11 cellular contexts compared by ENCODE assay signal in genomic region chr17:32348483-32348800, GRCh38. TPM values are rescaled to one million over a fixed set of nuclear protein-coding genes. Genes with fewer than 3 reads are reported as not detected.
A peak's percentile ranks its signal among the peaks of the same experiment; 100 is the strongest.
DNase-seq lines count a peak whose midpoint lies in the region; ATAC-seq, FAIRE-seq and TF ChIP-seq lines count a peak whose summit lies in the region.
"Had no signal": no experiment of that assay in that cellular context is flagged by ENCODE, and none has a peak within 500 bp of the region (broad histone marks: within the 10 kb centered on the region; RNA-seq: fewer than 3 reads in every experiment).

No MANE protein-coding gene starts in this region.

- H3K27me3 ChIP-seq in Caco-2 (replicated peaks; ENCODE audit: control insufficient read depth, insufficient read depth, low read length) (no peaks in the 10 kb centered on the region), NT2/D1 (ENCODE audit: insufficient read depth, insufficient read length) (no peaks in the 10 kb centered on the region), GM12878 (replicated peaks in 1 of 2; ENCODE audit: control insufficient read depth in 2 of 2, insufficient read depth in 2 of 2, low read length in 1 of 2) (no peaks in the 10 kb centered on the region), gastroesophageal sphincter (no peaks in the 10 kb centered on the region)
- H3K27me3 ChIP-seq: adrenal gland had no signal

- H3K9me3 Mint-ChIP-seq in Caco-2 (ENCODE audit: unreplicated experiment): no peaks in the 10 kb centered on the region
- H3K9me3 Mint-ChIP-seq in naive thymus-derived CD8-positive, alpha-beta T cell: no peaks in the 10 kb centered on the region

- BruUV-seq in Caco-2 (replicated peaks; lab: Mats Ljungman, UMichigan): no TSS peak
- no TSS peak for BruUV-seq in GM12878 (replicated peaks; lab: Mats Ljungman, UMichigan)

- peaks cover 39% of the 10 kb centered on the region for H3K36me3 Mint-ChIP-seq in Caco-2 (ENCODE audit: insufficient read depth, unreplicated experiment)
- H3K36me3 Mint-ChIP-seq in naive thymus-derived CD8-positive, alpha-beta T cell: peaks cover 5 to 23% (median 8%) of the 10 kb centered on the region in 3 donors

- peak overlapping the region; percentile 9 for H3K9ac ChIP-seq in NT2/D1 (ENCODE audit: insufficient read length, low read depth)
- no peak overlapping the region for H3K9ac ChIP-seq in GM12878 (ENCODE audit: control insufficient read depth, insufficient read depth, low read length)

- DNase-seq in Caco-2: no peak
- DNase-seq in NT2/D1 (ENCODE audit: low read depth, low spot score): no peak
- DNase-seq in GM12878 (ENCODE audit: low read depth, low spot score): no peak
- no peak for DNase-seq in naive thymus-derived CD8-positive, alpha-beta T cell
- DNase-seq in SW480 (ENCODE audit: low spot score): no peak
- DNase-seq: activated CD8-positive, alpha-beta memory T cell treated with anti-CD3 and anti-CD28 coated beads for 24 hours; adrenal gland; NCI-H2107 had no signal

- no peak for TF ChIP-seq POLR2A in GM12878 (IDR thresholded peaks at IDR 0.05; ENCODE audit: low read depth, low read length)
- no peak for TF ChIP-seq POLR2A in gastroesophageal sphincter (IDR thresholded peaks at IDR 0.05)

- ATAC-seq in GM12878: no peak
- ATAC-seq in naive thymus-derived CD8-positive, alpha-beta T cell: no peak
- ATAC-seq in gastroesophageal sphincter: no peak
- no peak for ATAC-seq in GM21723 (IDR thresholded peaks at IDR 0.05; ENCODE audit: unreplicated experiment)

- H3K27ac ChIP-seq in GM12878 (ENCODE audit: control insufficient read depth, insufficient read depth) (no peak overlapping the region), gastroesophageal sphincter (no peak overlapping the region)
- H3K27ac ChIP-seq: adrenal gland, coronary artery had no signal

- CTCF ChIA-PET in Caco-2 (lab: Charles Lee): interaction anchor here (0.6 to 1.1 kb wide), 2 partner anchors 7 to 95 kb away, joined by 3 to 4 read pairs; no protein-coding TSS in a partner anchor
- CTCF ChIA-PET in GM12878 (lab: Yijun Ruan, JAX): no interaction called here

- H3K4me1 Mint-ChIP-seq in Caco-2 (ENCODE audit: low read depth, unreplicated experiment): peaks cover 4% of the 10 kb centered on the region
- peaks cover 10 to 33% (median 22%) of the 10 kb centered on the region in 4 donors for H3K4me1 Mint-ChIP-seq in naive thymus-derived CD8-positive, alpha-beta T cell

- H3K4me1 ChIP-seq in Caco-2 (peaks cover 22% of the 10 kb centered on the region; the same call in 1 of the 2 replicates), NT2/D1 (ENCODE audit: insufficient read depth, insufficient read length) (no peaks in the 10 kb centered on the region), GM12878 (ENCODE audit: control insufficient read depth, insufficient read depth, low read length) (no peaks in the 10 kb centered on the region), gastroesophageal sphincter (peaks cover 0 to 38% (median 21%) of the 10 kb centered on the region in 3 donors)

- RAD21 ChIA-PET in GM12878 (lab: Charles Lee; ENCODE audit: unreplicated experiment): no interaction called here

- no peak for TF ChIP-seq RAD21 in GM12878 (IDR thresholded peaks at IDR 0.05; ENCODE audit: insufficient read depth, low read depth, low read length)

- H4K20me1 ChIP-seq in GM12878 (ENCODE audit: control insufficient read depth, insufficient read depth): 0 out of 2 replicates have a peak, but pooled peaks cover 4% of the 10 kb centered on the region

- no peak for FAIRE-seq in GM12878 (lab: Jason Lieb, UNC)

- intact Hi-C loops in Caco-2 (cut with micrococcal nuclease; ENCODE audit: unreplicated experiment): no loop called here
- intact Hi-C loops in GM12878 (cut with micrococcal nuclease; ENCODE audit: unreplicated experiment): no loop called here

- H3K36me3 ChIP-seq in Caco-2 (ENCODE audit: control insufficient read depth, insufficient read depth, low read length) (no peaks in the 10 kb centered on the region; the same call in 1 of the 2 replicates), NT2/D1 (ENCODE audit: insufficient read depth, insufficient read length, low read length) (peaks cover 18% of the 10 kb centered on the region), GM12878 (ENCODE audit: control insufficient read depth in 2 of 2, insufficient read depth in 2 of 2, low read length in 1 of 2) (peaks cover 1 to 6% of the 10 kb centered on the region in 2 experiments; a peak in 2 of 4 replicates), gastroesophageal sphincter (peaks cover 0 to 15% of the 10 kb centered on the region in 2 donors)

- peak overlapping the region; percentile 90 for H3K4me3 Mint-ChIP-seq in Caco-2 (ENCODE audit: unreplicated experiment)
- H3K4me3 Mint-ChIP-seq in naive thymus-derived CD8-positive, alpha-beta T cell: peak overlapping the region in 9 of 10 donors; percentile 49 to 100 (median 73)

- H2AFZ ChIP-seq in GM12878 (ENCODE audit: control insufficient read depth, low read depth, low read length): no peak overlapping the region

- SMC1A ChIA-PET in GM12878 (lab: Charles Lee; ENCODE audit: uncharacterized antibody, unreplicated experiment): interaction anchor here (1.0 to 1.3 kb wide), 2 partner anchors 18 to 29 kb away, joined by 4 to 5 read pairs; no protein-coding TSS in a partner anchor

- in situ Hi-C loops in GM12878 (cut with MboI): no loop called here

- H3K79me2 ChIP-seq in GM12878 (ENCODE audit: control insufficient read depth, insufficient read depth, low read length): peaks cover 41% of the 10 kb centered on the region

- 97% methylated on average over 2 of the region's 2 CpGs for WGBS in GM12878 (ENCODE audit: insufficient coverage, insufficient replicate concordance, low lambda C conversion rate, missing lambda C conversion rate)
- WGBS in gastroesophageal sphincter (ENCODE audit: low coverage in 1 of 2), 2 donors: 70 to 98% methylated on average over 2 of the region's 2 CpGs

- H3K4me2 ChIP-seq in GM12878 (ENCODE audit: control insufficient read depth, insufficient read depth): 0 out of 2 replicates have a peak overlapping the region, but pooled peaks have one; percentile 19

- TF ChIP-seq EP300 in GM12878 (IDR thresholded peaks at IDR 0.05; ENCODE audit: borderline replicate concordance in 1 of 2, control insufficient read depth in 1 of 2, low read depth in 2 of 2, low read length in 2 of 2) (no peak), gastroesophageal sphincter (IDR thresholded peaks at IDR 0.05) (no peak)

- TF ChIP-seq CTCF in Caco-2 (IDR thresholded peaks at IDR 0.05; ENCODE audit: insufficient read depth in 1 of 2, low read depth in 1 of 2, low read length in 1 of 2, severe bottlenecking in 1 of 2, unreplicated experiment in 1 of 2) (no peak), GM12878 (IDR thresholded peaks at IDR 0.05 in 2 of 3, conservative IDR thresholded peaks at IDR 0.05 in 1 of 3; ENCODE audit: control insufficient read depth in 2 of 3, extremely low read depth in 1 of 3, insufficient read depth in 1 of 3, low read depth in 3 of 3, low read length in 3 of 3) (no peak), gastroesophageal sphincter (IDR thresholded peaks at IDR 0.05) (no peak)

- H3K27ac Mint-ChIP-seq in Caco-2 (ENCODE audit: unreplicated experiment): no peak overlapping the region
- peak overlapping the region in 9 of 10 donors; percentile 21 to 100 (median 75) for H3K27ac Mint-ChIP-seq in naive thymus-derived CD8-positive, alpha-beta T cell

- no peak overlapping the region for H3K4me3 ChIP-seq in Caco-2 (ENCODE audit: low read depth, low read length)
- H3K4me3 ChIP-seq in NT2/D1 (ENCODE audit: insufficient read length, low read depth): no peak overlapping the region
- no peak overlapping the region for H3K4me3 ChIP-seq in GM12878
- no peak overlapping the region for H3K4me3 ChIP-seq in gastroesophageal sphincter

- H3K9me3 ChIP-seq in Caco-2 (no peaks in the 10 kb centered on the region), NT2/D1 (ENCODE audit: insufficient read depth, low read length) (no peaks in the 10 kb centered on the region), GM12878 (replicated peaks; ENCODE audit: control insufficient read depth, insufficient read depth, low read length) (no peaks in the 10 kb centered on the region), gastroesophageal sphincter (no peaks in the 10 kb centered on the region)
- H3K9me3 ChIP-seq: adrenal gland had no signal

- no peaks in the 10 kb centered on the region for H3K27me3 Mint-ChIP-seq in Caco-2 (ENCODE audit: insufficient read depth, unreplicated experiment)
- no peaks in the 10 kb centered on the region for H3K27me3 Mint-ChIP-seq in naive thymus-derived CD8-positive, alpha-beta T cell

- POLR2A ChIA-PET in Caco-2 (lab: Charles Lee): interaction anchor here (0.5 kb wide), 1 partner anchor 459 kb away, joined by 13 read pairs; no protein-coding TSS in a partner anchor
- POLR2A ChIA-PET in GM12878 (lab: Charles Lee): interaction anchor here (0.6 to 1.3 kb wide), 3 partner anchors 9 to 373 kb away, joined by 3 to 5 read pairs (median 4); no protein-coding TSS in a partner anchor
- POLR2A ChIA-PET in naive thymus-derived CD8-positive, alpha-beta T cell (lab: Charles Lee): interaction anchor here (0.7 to 3.4 kb wide), 3 partner anchors 7 to 1029 kb away, joined by 3 to 28 read pairs (median 3); partner anchors contain the start of genes C17orf75 and LRRC37B

RNA-seq across cellular contexts. Expression of gene ZNF207, which starts 1.5 kb away (rescaled TPM):
- total RNA-seq in Caco-2 (2022) (211 and 213 TPM in 2 replicates), GM12878 (2014; rRNA removed) (179 and 192 TPM in 2 replicates), GM12878 (2014; rRNA removed; fragmentation: Illumina TruSeq; extraction: Trizol) (211 and 217 TPM in 2 replicates), GM12878 (2021) (177 and 190 TPM in 2 replicates), gastroesophageal sphincter (100 to 1,000 TPM in 2 of 4 donors, 10 to 100 TPM in 2; 84.4 to 146 (median 99.0) TPM)
- total RNA-seq in GM12878 (2013; cell fraction: nucleolus; rRNA removed): 1,263 and 1,326 TPM in 2 replicates
- 90.4 TPM for polyA plus RNA-seq in GM12878 (2011; ENCODE audit: low read depth)
- polyA plus RNA-seq in GM12878 (2011; rRNA removed) (326 and 348 TPM in 2 replicates), GM12878 (2014; fragmentation: Illumina TruSeq; extraction: Trizol) (324 and 345 TPM in 2 replicates), GM12878 (2014; fragmentation: Nextera tagmentation; extraction: Ambion mirVana) (100 to 1,000 TPM; 156 to 171 TPM), GM12878 (2014; rRNA removed) (199 and 215 TPM in 2 replicates), GM12878 (2016; fragmentation: Nextera tagmentation; extraction: Ambion mirVana) (100 to 1,000 TPM; 202 to 208 TPM)
- 308 and 329 TPM in 2 replicates for polyA plus RNA-seq in GM12878 (2011; cell fraction: cytosol; rRNA removed)
- 561 and 577 TPM in 2 replicates for polyA plus RNA-seq in GM12878 (2011; cell fraction: nucleus; rRNA removed)
- 133 and 153 TPM in 2 replicates for polyA plus RNA-seq in GM12878 (2012)
- polyA minus RNA-seq in GM12878 (2011; rRNA and poly(A)+ RNA removed): 419 TPM in 2 replicates
- polyA minus RNA-seq in GM12878 (2011; cell fraction: cytosol; rRNA and poly(A)+ RNA removed): 94.2 and 122 TPM in 2 replicates
- polyA minus RNA-seq in GM12878 (2011; cell fraction: nucleus; rRNA and poly(A)+ RNA removed): 245 and 303 TPM in 2 replicates
- total RNA-seq in naive thymus-derived CD8-positive, alpha-beta T cell: 100 to 1,000 TPM; 285 to 287 TPM
- 100 to 1,000 TPM; 120 to 137 (median 127) TPM for polyA plus RNA-seq in naive thymus-derived CD8-positive, alpha-beta T cell

RNA-seq across cellular contexts. Expression of gene C17orf75, which starts 6.5 kb away (rescaled TPM):
- total RNA-seq in Caco-2 (2022): 22.7 and 26.1 TPM in 2 replicates
- total RNA-seq in GM12878 (2013; cell fraction: nucleolus; rRNA removed): 24.1 and 32.6 TPM in 2 replicates
- 28.2 and 37.8 TPM in 2 replicates for total RNA-seq in GM12878 (2014; rRNA removed)
- 24.4 and 25.1 TPM in 2 replicates for total RNA-seq in GM12878 (2014; rRNA removed; fragmentation: Illumina TruSeq; extraction: Trizol)
- 21.8 and 30.5 TPM in 2 replicates for total RNA-seq in GM12878 (2021)
- polyA plus RNA-seq in GM12878 (2011; ENCODE audit: low read depth): 7.5 TPM
- polyA plus RNA-seq in GM12878 (2011; rRNA removed): 26.4 and 41.1 TPM in 2 replicates
- 11.6 and 14.4 TPM in 2 replicates for polyA plus RNA-seq in GM12878 (2011; cell fraction: cytosol; rRNA removed)
- polyA plus RNA-seq in GM12878 (2011; cell fraction: nucleus; rRNA removed): 19.6 and 20.2 TPM in 2 replicates
- polyA plus RNA-seq in GM12878 (2012): 17.7 and 24.8 TPM in 2 replicates
- polyA plus RNA-seq in GM12878 (2014; fragmentation: Illumina TruSeq; extraction: Trizol): 17.7 and 21.7 TPM in 2 replicates
- 10 to 100 TPM; 52.5 to 53.0 TPM for polyA plus RNA-seq in GM12878 (2014; fragmentation: Nextera tagmentation; extraction: Ambion mirVana)
- polyA plus RNA-seq in GM12878 (2014; rRNA removed): 16.9 and 22.2 TPM in 2 replicates
- 10 to 100 TPM; 28.5 to 31.4 TPM for polyA plus RNA-seq in GM12878 (2016; fragmentation: Nextera tagmentation; extraction: Ambion mirVana)
- polyA minus RNA-seq in GM12878 (2011; rRNA and poly(A)+ RNA removed): 8.9 and 14.6 TPM in 2 replicates
- 4.2 and 9.1 TPM in 2 replicates for polyA minus RNA-seq in GM12878 (2011; cell fraction: cytosol; rRNA and poly(A)+ RNA removed)
- polyA minus RNA-seq in GM12878 (2011; cell fraction: nucleus; rRNA and poly(A)+ RNA removed): 6.3 and 8.1 TPM in 2 replicates
- 10 to 100 TPM; 25.6 to 28.0 TPM for total RNA-seq in naive thymus-derived CD8-positive, alpha-beta T cell
- 10 to 100 TPM in 1 of 3 donors, 1 to 10 TPM in 2; 8.4 to 12.3 (median 9.8) TPM for polyA plus RNA-seq in naive thymus-derived CD8-positive, alpha-beta T cell
- 10 to 100 TPM in 3 of 4 donors, 1 to 10 TPM in 1; 9.2 to 16.7 (median 13.2) TPM for total RNA-seq in gastroesophageal sphincter
